Comparison of ENCODE assay signal across 1 cellular context in genomic region chr20:38550274-38550673, GRCh38.
TF ChIP-seq lines count a peak whose summit lies in the region.

No MANE protein-coding gene starts in this region.

TF ChIP-seq in GM23338, 12 proteins besides CTCF, POLR2A, EP300 and RAD21 (continued from another document):
- TF ChIP-seq, protein P1, sequence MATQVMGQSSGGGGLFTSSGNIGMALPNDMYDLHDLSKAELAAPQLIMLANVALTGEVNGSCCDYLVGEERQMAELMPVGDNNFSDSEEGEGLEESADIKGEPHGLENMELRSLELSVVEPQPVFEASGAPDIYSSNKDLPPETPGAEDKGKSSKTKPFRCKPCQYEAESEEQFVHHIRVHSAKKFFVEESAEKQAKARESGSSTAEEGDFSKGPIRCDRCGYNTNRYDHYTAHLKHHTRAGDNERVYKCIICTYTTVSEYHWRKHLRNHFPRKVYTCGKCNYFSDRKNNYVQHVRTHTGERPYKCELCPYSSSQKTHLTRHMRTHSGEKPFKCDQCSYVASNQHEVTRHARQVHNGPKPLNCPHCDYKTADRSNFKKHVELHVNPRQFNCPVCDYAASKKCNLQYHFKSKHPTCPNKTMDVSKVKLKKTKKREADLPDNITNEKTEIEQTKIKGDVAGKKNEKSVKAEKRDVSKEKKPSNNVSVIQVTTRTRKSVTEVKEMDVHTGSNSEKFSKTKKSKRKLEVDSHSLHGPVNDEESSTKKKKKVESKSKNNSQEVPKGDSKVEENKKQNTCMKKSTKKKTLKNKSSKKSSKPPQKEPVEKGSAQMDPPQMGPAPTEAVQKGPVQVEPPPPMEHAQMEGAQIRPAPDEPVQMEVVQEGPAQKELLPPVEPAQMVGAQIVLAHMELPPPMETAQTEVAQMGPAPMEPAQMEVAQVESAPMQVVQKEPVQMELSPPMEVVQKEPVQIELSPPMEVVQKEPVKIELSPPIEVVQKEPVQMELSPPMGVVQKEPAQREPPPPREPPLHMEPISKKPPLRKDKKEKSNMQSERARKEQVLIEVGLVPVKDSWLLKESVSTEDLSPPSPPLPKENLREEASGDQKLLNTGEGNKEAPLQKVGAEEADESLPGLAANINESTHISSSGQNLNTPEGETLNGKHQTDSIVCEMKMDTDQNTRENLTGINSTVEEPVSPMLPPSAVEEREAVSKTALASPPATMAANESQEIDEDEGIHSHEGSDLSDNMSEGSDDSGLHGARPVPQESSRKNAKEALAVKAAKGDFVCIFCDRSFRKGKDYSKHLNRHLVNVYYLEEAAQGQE (IDR thresholded peaks at IDR 0.05; ENCODE audit: unreplicated experiment), result no peak
- no peak for TF ChIP-seq EZH2 (IDR thresholded peaks at IDR 0.05; ENCODE audit: low read depth, unreplicated experiment)
- TF ChIP-seq, protein P2, sequence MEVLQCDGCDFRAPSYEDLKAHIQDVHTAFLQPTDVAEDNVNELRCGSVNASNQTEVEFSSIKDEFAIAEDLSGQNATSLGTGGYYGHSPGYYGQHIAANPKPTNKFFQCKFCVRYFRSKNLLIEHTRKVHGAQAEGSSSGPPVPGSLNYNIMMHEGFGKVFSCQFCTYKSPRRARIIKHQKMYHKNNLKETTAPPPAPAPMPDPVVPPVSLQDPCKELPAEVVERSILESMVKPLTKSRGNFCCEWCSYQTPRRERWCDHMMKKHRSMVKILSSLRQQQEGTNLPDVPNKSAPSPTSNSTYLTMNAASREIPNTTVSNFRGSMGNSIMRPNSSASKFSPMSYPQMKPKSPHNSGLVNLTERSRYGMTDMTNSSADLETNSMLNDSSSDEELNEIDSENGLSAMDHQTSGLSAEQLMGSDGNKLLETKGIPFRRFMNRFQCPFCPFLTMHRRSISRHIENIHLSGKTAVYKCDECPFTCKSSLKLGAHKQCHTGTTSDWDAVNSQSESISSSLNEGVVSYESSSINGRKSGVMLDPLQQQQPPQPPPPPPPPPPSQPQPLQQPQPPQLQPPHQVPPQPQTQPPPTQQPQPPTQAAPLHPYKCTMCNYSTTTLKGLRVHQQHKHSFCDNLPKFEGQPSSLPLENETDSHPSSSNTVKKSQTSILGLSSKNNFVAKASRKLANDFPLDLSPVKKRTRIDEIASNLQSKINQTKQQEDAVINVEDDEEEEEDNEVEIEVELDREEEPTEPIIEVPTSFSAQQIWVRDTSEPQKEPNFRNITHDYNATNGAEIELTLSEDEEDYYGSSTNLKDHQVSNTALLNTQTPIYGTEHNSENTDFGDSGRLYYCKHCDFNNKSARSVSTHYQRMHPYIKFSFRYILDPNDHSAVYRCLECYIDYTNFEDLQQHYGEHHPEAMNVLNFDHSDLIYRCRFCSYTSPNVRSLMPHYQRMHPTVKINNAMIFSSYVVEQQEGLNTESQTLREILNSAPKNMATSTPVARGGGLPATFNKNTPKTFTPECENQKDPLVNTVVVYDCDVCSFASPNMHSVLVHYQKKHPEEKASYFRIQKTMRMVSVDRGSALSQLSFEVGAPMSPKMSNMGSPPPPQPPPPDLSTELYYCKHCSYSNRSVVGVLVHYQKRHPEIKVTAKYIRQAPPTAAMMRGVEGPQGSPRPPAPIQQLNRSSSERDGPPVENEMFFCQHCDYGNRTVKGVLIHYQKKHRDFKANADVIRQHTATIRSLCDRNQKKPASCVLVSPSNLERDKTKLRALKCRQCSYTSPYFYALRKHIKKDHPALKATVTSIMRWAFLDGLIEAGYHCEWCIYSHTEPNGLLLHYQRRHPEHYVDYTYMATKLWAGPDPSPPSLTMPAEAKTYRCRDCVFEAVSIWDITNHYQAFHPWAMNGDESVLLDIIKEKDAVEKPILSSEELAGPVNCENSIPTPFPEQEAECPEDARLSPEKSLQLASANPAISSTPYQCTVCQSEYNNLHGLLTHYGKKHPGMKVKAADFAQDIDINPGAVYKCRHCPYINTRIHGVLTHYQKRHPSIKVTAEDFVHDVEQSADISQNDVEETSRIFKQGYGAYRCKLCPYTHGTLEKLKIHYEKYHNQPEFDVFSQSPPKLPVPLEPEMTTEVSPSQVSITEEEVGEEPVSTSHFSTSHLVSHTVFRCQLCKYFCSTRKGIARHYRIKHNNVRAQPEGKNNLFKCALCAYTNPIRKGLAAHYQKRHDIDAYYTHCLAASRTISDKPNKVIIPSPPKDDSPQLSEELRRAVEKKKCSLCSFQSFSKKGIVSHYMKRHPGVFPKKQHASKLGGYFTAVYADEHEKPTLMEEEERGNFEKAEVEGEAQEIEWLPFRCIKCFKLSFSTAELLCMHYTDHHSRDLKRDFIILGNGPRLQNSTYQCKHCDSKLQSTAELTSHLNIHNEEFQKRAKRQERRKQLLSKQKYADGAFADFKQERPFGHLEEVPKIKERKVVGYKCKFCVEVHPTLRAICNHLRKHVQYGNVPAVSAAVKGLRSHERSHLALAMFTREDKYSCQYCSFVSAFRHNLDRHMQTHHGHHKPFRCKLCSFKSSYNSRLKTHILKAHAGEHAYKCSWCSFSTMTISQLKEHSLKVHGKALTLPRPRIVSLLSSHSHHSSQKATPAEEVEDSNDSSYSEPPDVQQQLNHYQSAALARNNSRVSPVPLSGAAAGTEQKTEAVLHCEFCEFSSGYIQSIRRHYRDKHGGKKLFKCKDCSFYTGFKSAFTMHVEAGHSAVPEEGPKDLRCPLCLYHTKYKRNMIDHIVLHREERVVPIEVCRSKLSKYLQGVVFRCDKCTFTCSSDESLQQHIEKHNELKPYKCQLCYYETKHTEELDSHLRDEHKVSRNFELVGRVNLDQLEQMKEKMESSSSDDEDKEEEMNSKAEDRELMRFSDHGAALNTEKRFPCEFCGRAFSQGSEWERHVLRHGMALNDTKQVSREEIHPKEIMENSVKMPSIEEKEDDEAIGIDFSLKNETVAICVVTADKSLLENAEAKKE (CRISPR knock-in tag; IDR thresholded peaks at IDR 0.05), result no peak
- no peak for TF ChIP-seq NANOG (IDR thresholded peaks at IDR 0.05; ENCODE audit: borderline replicate concordance)
